10 cellular contexts compared by ENCODE assay signal in genomic region chrX:134544614-134545255, GRCh38.
DNase-seq lines count a peak whose midpoint lies in the region; ATAC-seq and TF ChIP-seq lines count a peak whose summit lies in the region.
"Had no signal": no experiment of that assay in that cellular context is flagged by ENCODE, and none has a peak within 500 bp of the region (broad histone marks: within the 10 kb centered on the region; RNA-seq: fewer than 3 reads in every experiment).

No MANE protein-coding gene starts in this region.

- peak overlapping the region; percentile 92 to 98 (median 96) for H3K27ac Mint-ChIP-seq in nephron

- H3K4me1 ChIP-seq in uterus, result no peaks in the 10 kb centered on the region

- intact Hi-C loops in Right ventricle myocardium inferior (cut with DNase I) (no loop called here), Right ventricle myocardium superior (cut with DNase I) (no loop called here), uterus (cut with DNase I; ENCODE audit: low total_unique reads) (no loop called here)

- peaks cover 9 to 42% of the 10 kb centered on the region in 2 donors for H3K27me3 ChIP-seq in uterus

- H3K4me3 Mint-ChIP-seq in nephron, result peak overlapping the region; percentile 88 to 97 (median 95)

- H3K4me1 Mint-ChIP-seq in nephron, result peaks cover 37% of the 10 kb centered on the region

- no peaks in the 10 kb centered on the region for H3K9me3 ChIP-seq in uterus

- H3K4me3 ChIP-seq in uterus, result peak overlapping the region in 1 of 2 donors; percentile 25

- peaks cover 8% of the 10 kb centered on the region for H3K9me3 Mint-ChIP-seq in nephron

- H3K27ac ChIP-seq in epithelial cell of prostate (peak overlapping the region; percentile 29), uterus (peak overlapping the region; percentile 20 to 62)

- ATAC-seq in Right ventricle myocardium inferior, result no peak
- no peak for ATAC-seq in Right ventricle myocardium superior (ENCODE audit: poor library complexity)
- no peak for ATAC-seq in HG03108 (IDR thresholded peaks at IDR 0.05; ENCODE audit: unreplicated experiment)

- TF ChIP-seq POLR2A in uterus (IDR thresholded peaks at IDR 0.05), result no peak

- no peak for TF ChIP-seq CTCF in nephron (IDR thresholded peaks at IDR 0.05; ENCODE audit: unreplicated experiment in 3 of 3)
- TF ChIP-seq CTCF in uterus (IDR thresholded peaks at IDR 0.05), result no peak

- no peaks in the 10 kb centered on the region for H3K36me3 ChIP-seq in uterus

- H3K27me3 Mint-ChIP-seq in nephron (ENCODE audit: low read depth), result peaks cover 3% of the 10 kb centered on the region

- DNase-seq in Right ventricle myocardium inferior (ENCODE audit: missing footprints) (peak; percentile 51), Right ventricle myocardium superior (no peak), epithelial cell of prostate (ENCODE audit: low read depth, low spot score) (no peak), uterus (no peak), COR-L47 (lab: John Stamatoyannopoulos, UW) (no peak), NCI-H524 (lab: John Stamatoyannopoulos, UW) (no peak)
- DNase-seq: effector CD4-positive, alpha-beta T cell; kidney glomerular epithelial cell had no signal

- peaks cover 38% of the 10 kb centered on the region for H3K36me3 Mint-ChIP-seq in nephron (ENCODE audit: low read depth)
